ENCODE assay signal across 8 cellular contexts in the genomic region with DNA sequence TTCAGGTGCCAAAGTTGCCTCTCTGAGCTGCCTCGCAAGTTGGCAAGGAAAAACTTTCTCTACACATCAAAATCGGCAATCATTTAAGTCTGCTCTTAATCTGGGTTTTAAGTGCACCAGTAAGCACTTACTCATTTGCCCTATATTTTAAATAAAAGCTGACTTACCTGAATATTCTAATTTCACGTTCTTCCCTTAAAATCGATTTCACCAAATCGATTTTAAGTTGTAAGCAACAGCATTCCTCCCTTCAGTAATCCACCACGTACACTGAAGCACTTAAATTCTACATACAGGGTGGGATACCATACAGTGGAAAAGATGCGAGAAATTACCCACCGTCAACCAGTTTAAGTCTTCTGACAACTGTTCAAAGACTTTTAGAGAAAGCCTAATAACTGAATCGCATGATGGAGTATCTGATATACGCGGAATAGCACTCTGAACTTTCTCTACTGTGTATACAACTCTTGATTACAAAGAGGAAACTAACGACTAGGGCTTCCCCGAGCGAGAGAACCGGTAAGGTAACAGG. TPM values are rescaled to one million over a fixed set of nuclear protein-coding genes. Genes with fewer than 3 reads are reported as not detected.
DNase-seq lines count a peak whose midpoint lies in the region; ATAC-seq and TF ChIP-seq lines count a peak whose summit lies in the region.

No MANE protein-coding gene starts in this region.

- intact Hi-C loops in left ventricle myocardium inferior (cut with micrococcal nuclease) (no loop called here), left ventricle myocardium superior (cut with micrococcal nuclease) (no loop called here), vagina (cut with DNase I) (no loop called here)

- H3K4me3 ChIP-seq in left ventricle myocardium inferior: peak overlapping the region; percentile 85
- peak overlapping the region; percentile 79 for H3K4me3 ChIP-seq in brain microvascular endothelial cell (ENCODE audit: low read depth, low read length)
- H3K4me3 ChIP-seq in mesodermal cell (ENCODE audit: extremely low read depth, insufficient read depth, low read length, poor library complexity, severe bottlenecking): peak overlapping the region; percentile 89
- H3K4me3 ChIP-seq in vagina: peak overlapping the region; percentile 86 to 90

- ATAC-seq in left ventricle myocardium superior (no peak), HG03432 (IDR thresholded peaks at IDR 0.05; ENCODE audit: unreplicated experiment) (no peak), GM21367 (IDR thresholded peaks at IDR 0.05; ENCODE audit: unreplicated experiment) (no peak), HG03280 (IDR thresholded peaks at IDR 0.05; ENCODE audit: unreplicated experiment) (no peak)

- peaks cover 73% of the 10 kb centered on the region for H3K4me1 ChIP-seq in left ventricle myocardium inferior
- peaks cover 12% of the 10 kb centered on the region for H3K4me1 ChIP-seq in mesodermal cell (ENCODE audit: control insufficient read depth, insufficient read depth, low read length, poor library complexity, severe bottlenecking)
- H3K4me1 ChIP-seq in vagina: peaks cover 63% of the 10 kb centered on the region

- WGBS in mesodermal cell (ENCODE audit: insufficient coverage in 2 of 2), 2 experiments: 6% methylated on average over 9 to 13 of the region's 15 CpGs

- H3K36me3 ChIP-seq in left ventricle myocardium inferior (no peaks in the 10 kb centered on the region), brain microvascular endothelial cell (replicated peaks) (no peaks in the 10 kb centered on the region), mesodermal cell (ENCODE audit: control insufficient read depth, insufficient read depth, low read length) (peaks cover 11% of the 10 kb centered on the region), vagina (no peaks in the 10 kb centered on the region)

- TF ChIP-seq POLR2A in vagina (IDR thresholded peaks at IDR 0.05): no peak

- DNase-seq in left ventricle myocardium inferior: no peak
- DNase-seq in left ventricle myocardium superior: no peak
- no peak for DNase-seq in brain microvascular endothelial cell
- no peak for DNase-seq in vagina (ENCODE audit: extremely low spot score in 2 of 2)

- TF ChIP-seq CTCF in left ventricle myocardium inferior (IDR thresholded peaks at IDR 0.05; ENCODE audit: borderline replicate concordance) (no peak), brain microvascular endothelial cell (IDR thresholded peaks at IDR 0.05; ENCODE audit: low read depth, low read length, missing control alignments) (no peak), vagina (IDR thresholded peaks at IDR 0.05) (no peak)

- H3K27me3 ChIP-seq in left ventricle myocardium inferior (ENCODE audit: low read depth) (no peaks in the 10 kb centered on the region), brain microvascular endothelial cell (replicated peaks) (no peaks in the 10 kb centered on the region), vagina (no peaks in the 10 kb centered on the region)

- H3K9me3 ChIP-seq in left ventricle myocardium inferior (replicated peaks) (no peaks in the 10 kb centered on the region), mesodermal cell (ENCODE audit: control insufficient read depth, low read length) (no peaks in the 10 kb centered on the region), vagina (no peaks in the 10 kb centered on the region)

- H3K27ac ChIP-seq in left ventricle myocardium inferior (replicated peaks) (peak overlapping the region; percentile 97), brain microvascular endothelial cell (peak overlapping the region; percentile 1), mesodermal cell (ENCODE audit: low read depth, low read length, severe bottlenecking) (peak overlapping the region; percentile 88), vagina (peak overlapping the region; percentile 94)

- in situ Hi-C loops in brain microvascular endothelial cell (cut with HindIII; ENCODE audit: low pct_ligation_motif_present, low sequenced_read_pairs): no loop called here

RNA-seq across cellular contexts. Expression of gene PPP3R1, which starts 1.6 kb away (rescaled TPM):
- total RNA-seq in left ventricle myocardium inferior: 34.6 TPM
- 38.5 TPM for total RNA-seq in left ventricle myocardium superior
- 45.0 TPM for polyA plus RNA-seq in mesodermal cell (2013, experiment 1 of 2)
- 51.2 TPM for polyA plus RNA-seq in mesodermal cell (2013, experiment 2 of 2)
- total RNA-seq in vagina: 28.2 TPM

Comparison
In these comparisons a context has a peak if more than half of its experiments do, and no peak if none do; other contexts are left out.
1. H3K27ac ChIP-seq: peak in every context shown above with its lines; median percentile 97 in left ventricle myocardium inferior; 94 in vagina; 88 in mesodermal cell; 1 in brain microvascular endothelial cell.